9 cellular contexts compared by ENCODE assay signal in the genomic region with DNA sequence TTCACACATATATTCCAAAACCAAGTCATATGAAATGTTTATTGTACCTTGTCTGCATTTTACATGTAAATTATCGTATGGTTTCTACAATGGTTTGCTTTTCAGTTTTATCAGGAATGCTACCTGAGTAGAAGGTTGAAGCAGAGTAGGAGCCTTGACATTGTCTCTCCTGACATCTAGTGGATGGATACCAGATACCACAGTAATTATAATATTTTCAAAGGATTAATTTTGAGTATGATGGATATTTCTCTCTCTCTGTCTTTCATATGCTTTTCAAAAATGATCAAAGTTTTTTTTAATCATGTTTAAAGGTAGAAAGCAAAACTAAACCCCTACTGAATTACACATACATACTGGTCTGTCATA.
DNase-seq lines count a peak whose midpoint lies in the region; ATAC-seq, FAIRE-seq and TF ChIP-seq lines count a peak whose summit lies in the region.
"Had no signal": no experiment of that assay in that cellular context is flagged by ENCODE, and none has a peak within 500 bp of the region (broad histone marks: within the 10 kb centered on the region; RNA-seq: fewer than 3 reads in every experiment).

No MANE protein-coding gene starts in this region.

- H3K79me2 ChIP-seq in OCI-LY1 (ENCODE audit: insufficient read depth, low read length) = no peaks in the 10 kb centered on the region

- no peaks in the 10 kb centered on the region for H3F3A ChIP-seq in OCI-LY1 (ENCODE audit: insufficient read depth, low read length)

- no peaks in the 10 kb centered on the region for H3K9me3 ChIP-seq in OCI-LY1 (ENCODE audit: low read length)

- peak overlapping the region; percentile 84 for H3K27ac Mint-ChIP-seq in type B pancreatic cell
- no peak overlapping the region for H3K27ac Mint-ChIP-seq in activated naive CD4-positive, alpha-beta T cell treated with anti-CD3 and anti-CD28 coated beads for 36 hours
- H3K27ac Mint-ChIP-seq: dendritic cell treated with granulocyte-macrophage colony-stimulating factor and Interleukin-4, amounts not matched to agents 40 ng/mL and 50 ng/mL, for 4 days had no signal

- H3K4me3 ChIP-seq in OCI-LY1 (ENCODE audit: low read depth, low read length, poor library complexity, severe bottlenecking) = no peak overlapping the region

- no peaks in the 10 kb centered on the region for H3K4me1 Mint-ChIP-seq in type B pancreatic cell (ENCODE audit: unreplicated experiment)
- peaks cover 2% of the 10 kb centered on the region for H3K4me1 Mint-ChIP-seq in activated naive CD4-positive, alpha-beta T cell treated with anti-CD3 and anti-CD28 coated beads for 36 hours (ENCODE audit: low read depth)

- H3K9ac ChIP-seq in OCI-LY1 (ENCODE audit: low read length) = no peak overlapping the region

- H3K27me3 Mint-ChIP-seq in type B pancreatic cell = no peaks in the 10 kb centered on the region
- H3K27me3 Mint-ChIP-seq in activated naive CD4-positive, alpha-beta T cell treated with anti-CD3 and anti-CD28 coated beads for 36 hours (ENCODE audit: low read depth) = no peaks in the 10 kb centered on the region
- H3K27me3 Mint-ChIP-seq: dendritic cell treated with granulocyte-macrophage colony-stimulating factor and Interleukin-4, amounts not matched to agents 40 ng/mL and 50 ng/mL, for 4 days had no signal

- ATAC-seq in GM18508 (IDR thresholded peaks at IDR 0.05; ENCODE audit: insufficient read depth, unreplicated experiment) = peak; percentile 58
- peak; percentile 65 for ATAC-seq in HG02981 (IDR thresholded peaks at IDR 0.05; ENCODE audit: unreplicated experiment)

- DNase-seq in fibroblast of gingiva (ENCODE audit: low read depth) (peak; percentile 2), type B pancreatic cell (ENCODE audit: extremely low spot score, unreplicated experiment) (no peak), UCSD-AML1 (lab: John Stamatoyannopoulos, UW; ENCODE audit: unreplicated experiment) (no peak)
- no peak for DNase-seq in activated naive CD4-positive, alpha-beta T cell treated with anti-CD3 and anti-CD28 coated beads for 36 hours

- H3K36me3 ChIP-seq in OCI-LY1 (ENCODE audit: insufficient read depth, low read length) = no peaks in the 10 kb centered on the region

- H3K4me3 Mint-ChIP-seq in type B pancreatic cell = peak overlapping the region; percentile 52
- no peak overlapping the region for H3K4me3 Mint-ChIP-seq in activated naive CD4-positive, alpha-beta T cell treated with anti-CD3 and anti-CD28 coated beads for 36 hours
- H3K4me3 Mint-ChIP-seq: dendritic cell treated with granulocyte-macrophage colony-stimulating factor and Interleukin-4, amounts not matched to agents 40 ng/mL and 50 ng/mL, for 4 days had no signal

- no peaks in the 10 kb centered on the region for H4K20me1 ChIP-seq in OCI-LY1 (ENCODE audit: insufficient read depth, low read length)

- H3K27me3 ChIP-seq in OCI-LY1 (ENCODE audit: insufficient read depth, low read length) = no peaks in the 10 kb centered on the region

- H2AFZ ChIP-seq in OCI-LY1 (ENCODE audit: low read length) = no peak overlapping the region

- peak; percentile 93 for FAIRE-seq in A204.1 (lab: Jason Lieb, UNC)

- H3K4me1 ChIP-seq in OCI-LY1 (ENCODE audit: insufficient read depth, low read length, severe bottlenecking) = no peaks in the 10 kb centered on the region

- H3K9me2 ChIP-seq in OCI-LY1 (ENCODE audit: low read depth, low read length) = no peaks in the 10 kb centered on the region

- no peak overlapping the region for H3K27ac ChIP-seq in OCI-LY1 (ENCODE audit: low read depth, low read length, poor library complexity, severe bottlenecking)

- no peaks in the 10 kb centered on the region for H3K36me3 Mint-ChIP-seq in type B pancreatic cell
- no peaks in the 10 kb centered on the region for H3K36me3 Mint-ChIP-seq in activated naive CD4-positive, alpha-beta T cell treated with anti-CD3 and anti-CD28 coated beads for 36 hours (ENCODE audit: low read depth)

- CTCF ChIA-PET in activated naive CD4-positive, alpha-beta T cell treated with anti-CD3 and anti-CD28 coated beads for 36 hours (lab: Charles Lee) = no interaction called here

- intact Hi-C loops in activated naive CD4-positive, alpha-beta T cell treated with anti-CD3 and anti-CD28 coated beads for 36 hours (cut with micrococcal nuclease) = no loop called here

- TF ChIP-seq CTCF in OCI-LY1 (IDR thresholded peaks at IDR 0.05; ENCODE audit: low read length) (peak; percentile 47; the same call in 1 of the 2 replicates), type B pancreatic cell (conservative IDR thresholded peaks at IDR 0.05) (peak; percentile 68)

- H3K4me2 ChIP-seq in OCI-LY1 (ENCODE audit: low read length) = no peak overlapping the region

- no peaks in the 10 kb centered on the region for H3K9me3 Mint-ChIP-seq in type B pancreatic cell
- H3K9me3 Mint-ChIP-seq in activated naive CD4-positive, alpha-beta T cell treated with anti-CD3 and anti-CD28 coated beads for 36 hours = no peaks in the 10 kb centered on the region
- H3K9me3 Mint-ChIP-seq: dendritic cell treated with granulocyte-macrophage colony-stimulating factor and Interleukin-4, amounts not matched to agents 40 ng/mL and 50 ng/mL, for 4 days had no signal
